ENCODE assay signal across 9 cellular contexts in genomic region chr3:30659270-30660127, GRCh38.
DNase-seq lines count a peak whose midpoint lies in the region; ATAC-seq lines count a peak whose summit lies in the region.
"Had no signal": no experiment of that assay in that cellular context is flagged by ENCODE, and none has a peak within 500 bp of the region (broad histone marks: within the 10 kb centered on the region; RNA-seq: fewer than 3 reads in every experiment).

No MANE protein-coding gene starts in this region.

- peaks cover 75% of the 10 kb centered on the region for H3K4me1 Mint-ChIP-seq in dendritic cell treated with granulocyte-macrophage colony-stimulating factor and Interleukin-4, amounts not matched to agents 40 ng/mL and 50 ng/mL, for 4 days (ENCODE audit: low read depth)

- peaks cover 85% of the 10 kb centered on the region for H3K36me3 Mint-ChIP-seq in dendritic cell treated with granulocyte-macrophage colony-stimulating factor and Interleukin-4, amounts not matched to agents 40 ng/mL and 50 ng/mL, for 4 days (ENCODE audit: low read depth)

- DNase-seq in CD1c-positive myeloid dendritic cell (ENCODE audit: extremely low spot score) (peak; percentile 45), NCI-H226 (peak; percentile 71), GDM1 (lab: John Stamatoyannopoulos, UW) (no peak), COR-L47 (lab: John Stamatoyannopoulos, UW) (no peak), NCI-H1436 treated with DMSO at 0.1 percent for 48 hours (lab: John Stamatoyannopoulos, UW) (no peak)

- peak overlapping the region; percentile 75 for H3K27ac Mint-ChIP-seq in dendritic cell treated with granulocyte-macrophage colony-stimulating factor and Interleukin-4, amounts not matched to agents 40 ng/mL and 50 ng/mL, for 4 days

- intact Hi-C loops in dendritic cell treated with granulocyte-macrophage colony-stimulating factor and Interleukin-4, amounts not matched to agents 40 ng/mL and 50 ng/mL, for 4 days (cut with micrococcal nuclease), result loop anchor here (2.0 kb wide), 1 partner anchor 53 kb away; the partner anchor contains the start of gene TGFBR2

- H3K27me3 ChIP-seq in muscle layer of duodenum (ENCODE audit: low read depth, low read length), result no peaks in the 10 kb centered on the region

- no peaks in the 10 kb centered on the region for H3K9me3 ChIP-seq in muscle layer of duodenum (ENCODE audit: control insufficient read depth in 1 of 2, low read length in 2 of 2)

- H3K36me3 ChIP-seq in muscle layer of duodenum (ENCODE audit: control insufficient read depth in 1 of 2, insufficient read depth in 2 of 2, low read length in 2 of 2), result peaks cover 14 to 37% of the 10 kb centered on the region in 2 donors

- H3K4me3 Mint-ChIP-seq in dendritic cell treated with granulocyte-macrophage colony-stimulating factor and Interleukin-4, amounts not matched to agents 40 ng/mL and 50 ng/mL, for 4 days, result no peak overlapping the region

- no peak for ATAC-seq in GM19324 (IDR thresholded peaks at IDR 0.05; ENCODE audit: low FRiP score, unreplicated experiment)

- H3K4me3 ChIP-seq in muscle layer of duodenum (ENCODE audit: low read depth in 1 of 2, low read length in 2 of 2), result peak overlapping the region in 1 of 2 donors; percentile 3

- H3K4me1 ChIP-seq in muscle layer of duodenum (ENCODE audit: control insufficient read depth in 1 of 2, insufficient read depth in 2 of 2, low read length in 2 of 2), result peaks cover 21 to 82% of the 10 kb centered on the region in 2 donors
- H3K4me1 ChIP-seq: parathyroid adenoma had no signal

- no peaks in the 10 kb centered on the region for H3K27me3 Mint-ChIP-seq in dendritic cell treated with granulocyte-macrophage colony-stimulating factor and Interleukin-4, amounts not matched to agents 40 ng/mL and 50 ng/mL, for 4 days

- H3K27ac ChIP-seq in muscle layer of duodenum (ENCODE audit: low read length), result peak overlapping the region; percentile 61
- H3K27ac ChIP-seq: parathyroid adenoma had no signal

- H3K9me3 Mint-ChIP-seq in dendritic cell treated with granulocyte-macrophage colony-stimulating factor and Interleukin-4, amounts not matched to agents 40 ng/mL and 50 ng/mL, for 4 days, result no peaks in the 10 kb centered on the region

Comparison
In these comparisons a context has a peak if more than half of its experiments do, and no peak if none do; other contexts are left out.
1. DNase-seq: peak in CD1c-positive myeloid dendritic cell (single experiment) and NCI-H226 (single experiment); none in GDM1 (single experiment), COR-L47 (single experiment) and NCI-H1436 treated with DMSO at 0.1 percent for 48 hours (single experiment).